Comparison of ENCODE assay signal across 14 cellular contexts in the genomic region with DNA sequence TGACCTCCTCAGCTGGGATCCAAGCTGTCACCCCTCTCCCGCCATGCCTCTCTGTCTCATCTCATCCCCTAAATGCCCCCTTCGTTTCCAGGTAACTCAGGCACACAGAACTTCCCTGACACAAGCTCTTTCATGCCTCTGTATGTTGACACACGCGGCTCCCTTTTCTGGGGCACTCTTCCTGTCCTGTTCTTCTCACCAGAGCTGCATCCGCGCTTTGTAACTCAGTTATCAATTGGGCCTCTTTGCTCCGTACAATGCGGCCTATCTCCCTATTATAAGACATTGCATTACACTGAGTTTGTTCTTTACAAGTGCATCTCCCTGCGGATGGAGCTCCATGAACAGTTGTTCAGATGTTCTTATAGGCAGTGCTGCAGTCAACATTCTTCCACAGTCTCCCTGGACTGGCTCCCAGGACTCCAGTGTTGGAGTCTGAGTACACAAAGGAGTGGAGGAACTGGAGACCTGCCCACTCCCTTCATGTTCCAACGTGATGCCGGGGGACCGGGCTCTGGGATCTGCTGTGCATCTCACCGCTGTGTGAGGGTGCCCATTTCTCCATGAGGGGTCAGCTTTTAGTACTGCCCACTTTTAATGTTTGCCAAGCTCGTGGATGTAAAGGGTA. TPM values are rescaled to one million over a fixed set of nuclear protein-coding genes. Genes with fewer than 3 reads are reported as not detected.
DNase-seq lines count a peak whose midpoint lies in the region; ATAC-seq and TF ChIP-seq lines count a peak whose summit lies in the region.
"Had no signal": no experiment of that assay in that cellular context is flagged by ENCODE, and none has a peak within 500 bp of the region (broad histone marks: within the 10 kb centered on the region; RNA-seq: fewer than 3 reads in every experiment).

No MANE protein-coding gene starts in this region.

- TF ChIP-seq CTCF in IMR-90 (conservative IDR thresholded peaks at IDR 0.05; ENCODE audit: low read depth, low read length), result no peak
- no peak for TF ChIP-seq CTCF in chondrocyte (IDR thresholded peaks at IDR 0.05)

- no peak overlapping the region for H3K9ac ChIP-seq in IMR-90 (ENCODE audit: low read depth, low read length)
- H3K9ac ChIP-seq in stomach smooth muscle (ENCODE audit: low read length in 2 of 2), result no peak overlapping the region

- no peak for TF ChIP-seq RAD21 in IMR-90 (IDR thresholded peaks at IDR 0.05; ENCODE audit: low read length)

- H2AFZ ChIP-seq in IMR-90 (replicated peaks; ENCODE audit: low read length, poor library complexity), result no peak overlapping the region

- no peak overlapping the region for H4K5ac ChIP-seq in IMR-90 (ENCODE audit: low read depth, low read length)

- POLR2A ChIA-PET in IMR-90 (lab: Charles Lee; ENCODE audit: unreplicated experiment), result no interaction called here

- peak; percentile 69 for DNase-seq in IMR-90
- no peak for DNase-seq in chondrocyte (ENCODE audit: low spot score)
- DNase-seq in medulla oblongata (ENCODE audit: extremely low spot score), result peak; percentile 41
- no peak for DNase-seq in NCI-H524 treated with DMSO at 0.1 percent for 48 hours (lab: John Stamatoyannopoulos, UW)
- no peak for DNase-seq in activated T-cell treated with anti-CD3 and anti-CD28 coated beads, Interleukin-2, amount 50 U/mL, for 72 hours
- no peak for DNase-seq in epidermal melanocyte (ENCODE audit: insufficient read length, low spot score)
- DNase-seq: activated CD4-positive, alpha-beta T cell treated with anti-CD3 and anti-CD28 coated beads for 1 hour; left ventricle myocardium superior; NCI-H146; NCI-H446 treated with DMSO at 0.1 percent for 48 hours; T-helper 1 cell had no signal

- H4K20me1 ChIP-seq in IMR-90 (ENCODE audit: insufficient read depth, low read length), result no peaks in the 10 kb centered on the region

- H4K8ac ChIP-seq in IMR-90 (ENCODE audit: low read depth in 2 of 2, low read length in 2 of 2), result peak overlapping the region in 1 of 2 experiments; percentile 22; a peak in 1 of 4 replicates

- H3K4me3 ChIP-seq in IMR-90 (ENCODE audit: insufficient read depth, low read depth, low read length) (no peak overlapping the region), stomach smooth muscle (ENCODE audit: low read length in 2 of 2) (peak overlapping the region in 1 of 2 donors; percentile 8)
- H3K4me3 ChIP-seq: K562 had no signal

- ATAC-seq in IMR-90 (ENCODE audit: low read depth) (peak; percentile 63), GM19324 (IDR thresholded peaks at IDR 0.05; ENCODE audit: low FRiP score, unreplicated experiment) (no peak)
- ATAC-seq in activated T-cell treated with anti-CD3 and anti-CD28 coated beads, Interleukin-2, amount 50 U/mL, for 72 hours (replicated peaks in 1 of 2), result no peak
- ATAC-seq: K562, left ventricle myocardium superior had no signal

- no peak overlapping the region for H3K23ac ChIP-seq in IMR-90 (ENCODE audit: low read depth, low read length)

- H3K27me3 ChIP-seq in IMR-90 (ENCODE audit: control insufficient read depth, insufficient read depth, low read length) (no peaks in the 10 kb centered on the region), stomach smooth muscle (ENCODE audit: control insufficient read depth in 1 of 2, insufficient read depth in 2 of 2, low read length in 2 of 2) (no peaks in the 10 kb centered on the region)

- peak overlapping the region; percentile 59; the same call in 1 of the 2 replicates for H2AK5ac ChIP-seq in IMR-90 (ENCODE audit: low read depth, low read length)

- H3K4ac ChIP-seq in IMR-90 (ENCODE audit: low read depth, low read length), result peak overlapping the region; percentile 68

- no peak overlapping the region for H3K56ac ChIP-seq in IMR-90 (ENCODE audit: extremely low read depth, insufficient read depth, low read length)

- H3K27ac ChIP-seq in IMR-90 (ENCODE audit: insufficient read depth, low read length) (no peak overlapping the region), stomach smooth muscle (ENCODE audit: low read length) (peak overlapping the region; percentile 37)

- H3K36me3 ChIP-seq in IMR-90 (ENCODE audit: control insufficient read depth, insufficient read depth, low read length), result no peaks in the 10 kb centered on the region
- no peaks in the 10 kb centered on the region for H3K36me3 ChIP-seq in stomach smooth muscle (ENCODE audit: control insufficient read depth in 2 of 2, insufficient read depth in 2 of 2, low read length in 2 of 2)

- H3K9me3 ChIP-seq in IMR-90 (ENCODE audit: control insufficient read depth, insufficient read depth, low read length) (no peaks in the 10 kb centered on the region; the same call in none of the 2 replicates), stomach smooth muscle (ENCODE audit: control insufficient read depth in 2 of 2, low read length in 2 of 2) (no peaks in the 10 kb centered on the region)

- no peak overlapping the region for H3K4me2 ChIP-seq in IMR-90 (ENCODE audit: low read depth, low read length)

- peak overlapping the region; percentile 43; the same call in 1 of the 2 replicates for H4K91ac ChIP-seq in IMR-90 (ENCODE audit: insufficient read depth, low read depth, low read length)

- no peaks in the 10 kb centered on the region for H3K27me3 Mint-ChIP-seq in chondrocyte (ENCODE audit: low read depth)
- no peaks in the 10 kb centered on the region for H3K27me3 Mint-ChIP-seq in activated T-cell treated with anti-CD3 and anti-CD28 coated beads, Interleukin-2, amount 50 U/mL, for 72 hours (ENCODE audit: low read depth)

- H2AK9ac ChIP-seq in IMR-90 (replicated peaks; ENCODE audit: low read depth, low read length, poor library complexity), result no peak overlapping the region

- peak overlapping the region; percentile 38 for H3K14ac ChIP-seq in IMR-90 (replicated peaks; ENCODE audit: low read depth, low read length)

- H3K9me1 ChIP-seq in IMR-90 (ENCODE audit: insufficient read depth, low read length), result peaks cover 10% of the 10 kb centered on the region; the same call in 1 of the 2 replicates

- peaks cover 23% of the 10 kb centered on the region for H3K4me1 ChIP-seq in IMR-90 (ENCODE audit: control insufficient read depth, insufficient read depth, low read length)
- peaks cover 65% of the 10 kb centered on the region for H3K4me1 ChIP-seq in stomach smooth muscle (ENCODE audit: control insufficient read depth, insufficient read depth, low read length)

- TF ChIP-seq POLR2A in IMR-90 (IDR thresholded peaks at IDR 0.05; ENCODE audit: low read depth, low read length), result no peak

- CTCF ChIA-PET in IMR-90 (lab: Yijun Ruan, JAX), result interaction anchor here (0.5 kb wide), 1 partner anchor 8 kb away, joined by 3 read pairs; no protein-coding TSS in a partner anchor

- no peaks in the 10 kb centered on the region for H3K79me1 ChIP-seq in IMR-90 (ENCODE audit: low read depth in 1 of 2, low read length in 2 of 2)

- peak overlapping the region; percentile 86 for H3K27ac Mint-ChIP-seq in chondrocyte (ENCODE audit: unreplicated experiment)
- no peak overlapping the region for H3K27ac Mint-ChIP-seq in activated T-cell treated with anti-CD3 and anti-CD28 coated beads, Interleukin-2, amount 50 U/mL, for 72 hours

- H2BK20ac ChIP-seq in IMR-90 (ENCODE audit: low read depth, low read length), result peak overlapping the region; percentile 5

- no peak overlapping the region for H2BK5ac ChIP-seq in IMR-90 (ENCODE audit: low read depth, low read length, poor library complexity, severe bottlenecking)

- peak overlapping the region; percentile 13 for H2BK120ac ChIP-seq in IMR-90 (ENCODE audit: low read depth, low read length)

- in situ Hi-C loops in IMR-90 (cut with MboI; ENCODE audit: low sequenced_read_pairs), result no loop called here

- peaks cover 4% of the 10 kb centered on the region for H3K36me3 Mint-ChIP-seq in chondrocyte (ENCODE audit: low read depth)
- H3K36me3 Mint-ChIP-seq in activated T-cell treated with anti-CD3 and anti-CD28 coated beads, Interleukin-2, amount 50 U/mL, for 72 hours (ENCODE audit: insufficient read depth in 2 of 2), result peaks cover 3 to 4% of the 10 kb centered on the region in 2 donors

- dilution Hi-C loops in IMR-90 (cut with HindIII; ENCODE audit: low sequenced_read_pairs, unreplicated experiment), result no loop called here

- 0 out of 2 replicates have a peak overlapping the region, but pooled peaks have one; percentile 25 for H3K18ac ChIP-seq in IMR-90 (ENCODE audit: low read depth, low read length)

- peaks cover 4% of the 10 kb centered on the region for H3K9me3 Mint-ChIP-seq in chondrocyte (ENCODE audit: low read depth)
- peaks cover 0 to 11% of the 10 kb centered on the region in 2 donors for H3K9me3 Mint-ChIP-seq in activated T-cell treated with anti-CD3 and anti-CD28 coated beads, Interleukin-2, amount 50 U/mL, for 72 hours

- H3K4me3 Mint-ChIP-seq in chondrocyte (ENCODE audit: unreplicated experiment), result no peak overlapping the region
- no peak overlapping the region for H3K4me3 Mint-ChIP-seq in activated T-cell treated with anti-CD3 and anti-CD28 coated beads, Interleukin-2, amount 50 U/mL, for 72 hours

- H2BK15ac ChIP-seq in IMR-90 (ENCODE audit: low read depth, low read length), result peak overlapping the region; percentile 29; the same call in 2 of the 3 replicates

- 59% methylated on average over 3 of the region's 14 CpGs; no CpG with 5 or more reads in 1 of the 2 experiments for WGBS in IMR-90 (ENCODE audit: extremely low coverage in 2 of 2, insufficient read length in 1 of 2), 2 experiments

- intact Hi-C loops in IMR-90 (cut with micrococcal nuclease), result no loop called here

- peaks cover 89% of the 10 kb centered on the region for H3K4me1 Mint-ChIP-seq in chondrocyte (ENCODE audit: low read depth)
- no peaks in the 10 kb centered on the region for H3K4me1 Mint-ChIP-seq in activated T-cell treated with anti-CD3 and anti-CD28 coated beads, Interleukin-2, amount 50 U/mL, for 72 hours (ENCODE audit: low read depth)

- no TSS peak for BruUV-seq in IMR-90 (replicated peaks; lab: Mats Ljungman, UMichigan)

TF ChIP-seq in IMR-90, 13 proteins besides CTCF, POLR2A, EP300 and RAD21 (continues in another document):
- TF ChIP-seq NFE2L2 (IDR thresholded peaks at IDR 0.05; ENCODE audit: low read depth, low read length), result no peak
- TF ChIP-seq, protein P1, sequence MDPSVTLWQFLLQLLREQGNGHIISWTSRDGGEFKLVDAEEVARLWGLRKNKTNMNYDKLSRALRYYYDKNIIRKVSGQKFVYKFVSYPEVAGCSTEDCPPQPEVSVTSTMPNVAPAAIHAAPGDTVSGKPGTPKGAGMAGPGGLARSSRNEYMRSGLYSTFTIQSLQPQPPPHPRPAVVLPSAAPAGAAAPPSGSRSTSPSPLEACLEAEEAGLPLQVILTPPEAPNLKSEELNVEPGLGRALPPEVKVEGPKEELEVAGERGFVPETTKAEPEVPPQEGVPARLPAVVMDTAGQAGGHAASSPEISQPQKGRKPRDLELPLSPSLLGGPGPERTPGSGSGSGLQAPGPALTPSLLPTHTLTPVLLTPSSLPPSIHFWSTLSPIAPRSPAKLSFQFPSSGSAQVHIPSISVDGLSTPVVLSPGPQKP (IDR thresholded peaks at IDR 0.05; ENCODE audit: borderline replicate concordance, low read depth, low read length), result no peak
- TF ChIP-seq MAFK (IDR thresholded peaks at IDR 0.05; ENCODE audit: low read depth, low read length), result no peak

RNA-seq across cellular contexts. Expression of a gene that starts 56.9 kb away (rescaled TPM):
- total RNA-seq in IMR-90 (2012; rRNA removed), result 58.9 and 64.3 TPM in 2 replicates
- 75.6 and 79.2 TPM in 2 replicates for polyA plus RNA-seq in IMR-90 (2012; rRNA removed)
- 45.5 and 62.9 TPM in 2 replicates for polyA plus RNA-seq in IMR-90 (2012; cell fraction: cytosol; rRNA removed)
- 103 and 160 TPM in 2 replicates for polyA plus RNA-seq in IMR-90 (2012; cell fraction: nucleus; rRNA removed; ENCODE audit: low replicate concordance)
- total RNA-seq in chondrocyte, result 320 to 433 TPM (median 426 TPM) in 3 replicates
- total RNA-seq in activated T-cell treated with anti-CD3 and anti-CD28 coated beads, Interleukin-2, amount 50 U/mL, for 72 hours, result 1 to 10 TPM in 1 of 2 donors, under 1 TPM in 1; 0.29 to 1.2 TPM
- polyA plus RNA-seq: K562 had no signal

Comparison
In these comparisons a context has a peak if more than half of its experiments do, and no peak if none do; other contexts are left out.
1. DNase-seq: peak in IMR-90 (single experiment) and medulla oblongata (single experiment); none in chondrocyte (single experiment), NCI-H524 treated with DMSO at 0.1 percent for 48 hours (single experiment), activated T-cell treated with anti-CD3 and anti-CD28 coated beads, Interleukin-2, amount 50 U/mL, for 72 hours (0 of 2) and epidermal melanocyte (single experiment).
2. RNA of a gene that starts 56.9 kb away (total RNA-seq): 320 to 433 TPM in chondrocyte and 58.9 to 64.3 TPM in IMR-90; 0.29 to 1.2 TPM in activated T-cell treated with anti-CD3 and anti-CD28 coated beads, Interleukin-2, amount 50 U/mL, for 72 hours; every median in the first group is over 10 times any median in the second.